Comparison of ENCODE assay signal across 1 cellular context in genomic region chr17:39402279-39402889, GRCh38.
TF ChIP-seq lines count a peak whose summit lies in the region.

No MANE protein-coding gene starts in this region.

TF ChIP-seq in K562, 482 proteins besides CTCF, POLR2A, EP300 and RAD21 (continued from another document):
- TF ChIP-seq AFF4 (CRISPR knock-in tag; IDR thresholded peaks at IDR 0.05) (0 out of 2 replicates have a peak, but pooled peaks have one; percentile 43), CCNT2 (IDR thresholded peaks at IDR 0.05; ENCODE audit: borderline replicate concordance, extremely low read depth, insufficient read length, low read depth, low read length) (peak; percentile 56), MNT (conservative IDR thresholded peaks at IDR 0.05) (peak; percentile 100), NCOR1 (IDR thresholded peaks at IDR 0.05) (no peak), CREB1 (IDR thresholded peaks at IDR 0.05) (peak; percentile 90), CREB1 (CRISPR knock-in tag; IDR thresholded peaks at IDR 0.05) (peak; percentile 83), SMAD4 (CRISPR knock-in tag; conservative IDR thresholded peaks at IDR 0.05) (no peak), ZBTB12 (CRISPR knock-in tag; IDR thresholded peaks at IDR 0.05) (peak; percentile 86), JUN (IDR thresholded peaks at IDR 0.05; ENCODE audit: borderline replicate concordance, low read depth, low read length) (peak; percentile 44; the same call in 1 of the 2 replicates), JUN (CRISPR knock-in tag; IDR thresholded peaks at IDR 0.05; ENCODE audit: borderline replicate concordance) (no peak), MBD2 (IDR thresholded peaks at IDR 0.05; ENCODE audit: borderline replicate concordance, low read depth) (peak; percentile 47; the same call in 1 of the 2 replicates), JUND (IDR thresholded peaks at IDR 0.05; ENCODE audit: borderline replicate concordance, low read depth, low read length) (peak; percentile 52; the same call in 1 of the 2 replicates), JUND (tag; IDR thresholded peaks at IDR 0.05; ENCODE audit: borderline replicate concordance, low read depth, low read length) (no peak), ZC3H4 (CRISPR knock-in tag; IDR thresholded peaks at IDR 0.05; ENCODE audit: borderline replicate concordance) (no peak), ATF3 (IDR thresholded peaks at IDR 0.05) (peak; percentile 62), ATF3 (CRISPR knock-in tag; conservative IDR thresholded peaks at IDR 0.05) (no peak), ZNF717 (CRISPR knock-in tag; IDR thresholded peaks at IDR 0.05) (no peak), FOXJ3 (CRISPR knock-in tag; IDR thresholded peaks at IDR 0.05) (no peak), E2F8 (IDR thresholded peaks at IDR 0.05; ENCODE audit: low read depth, partially characterized antibody) (peak; percentile 100), PBX2 (CRISPR knock-in tag; IDR thresholded peaks at IDR 0.05; ENCODE audit: low read depth) (no peak), PBX2 (tag; conservative IDR thresholded peaks at IDR 0.05; ENCODE audit: low read depth) (no peak), NKRF (IDR thresholded peaks at IDR 0.05; ENCODE audit: borderline replicate concordance) (peak; percentile 80), E2F4 (CRISPR knock-in tag; IDR thresholded peaks at IDR 0.05; ENCODE audit: low read depth) (peak; percentile 89; the same call in 1 of the 2 replicates)
